12 cellular contexts compared by ENCODE assay signal in genomic region chr4:108110450-108110849, GRCh38. TPM values are rescaled to one million over a fixed set of nuclear protein-coding genes. Genes with fewer than 3 reads are reported as not detected.
A peak's percentile ranks its signal among the peaks of the same experiment; 100 is the strongest.
DNase-seq lines count a peak whose midpoint lies in the region; ATAC-seq and TF ChIP-seq lines count a peak whose summit lies in the region.
"Had no signal": no experiment of that assay in that cellular context is flagged by ENCODE, and none has a peak within 500 bp of the region (broad histone marks: within the 10 kb centered on the region; RNA-seq: fewer than 3 reads in every experiment).

No MANE protein-coding gene starts in this region.

- peaks cover 36% of the 10 kb centered on the region for H3K36me3 Mint-ChIP-seq in activated CD4-positive, alpha-beta memory T cell treated with anti-CD3 and anti-CD28 coated beads for 36 hours
- peaks cover 31% of the 10 kb centered on the region for H3K36me3 Mint-ChIP-seq in activated CD4-positive, alpha-beta memory T cell treated with anti-CD3 and anti-CD28 coated beads, Interleukin-2, amount 10 ng/mL, durations not matched to agents 7 days and 5 days (ENCODE audit: low read depth)
- H3K36me3 Mint-ChIP-seq in endodermal cell (ENCODE audit: low read depth) = no peaks in the 10 kb centered on the region

- no peak overlapping the region for H3K9ac ChIP-seq in endodermal cell (ENCODE audit: extremely low read depth, low read length, poor library complexity, severe bottlenecking)

- DNase-seq in activated CD4-positive, alpha-beta memory T cell treated with anti-CD3 and anti-CD28 coated beads for 36 hours = no peak
- no peak for DNase-seq in activated CD4-positive, alpha-beta memory T cell treated with anti-CD3 and anti-CD28 coated beads, Interleukin-2, amount 10 ng/mL, durations not matched to agents 7 days and 5 days
- peak; percentile 59 for DNase-seq in endodermal cell
- no peak for DNase-seq in NCI-H446 treated with DMSO at 0.1 percent for 48 hours (lab: John Stamatoyannopoulos, UW)
- DNase-seq: hippocampal formation; NCI-H2107; stimulated activated CD4-positive, alpha-beta T cell treated with anti-CD3 and anti-CD28 coated beads, Interleukin-1b, Interleukin-23, amount 100 ng/mL, for 48 hours had no signal

- no peaks in the 10 kb centered on the region for H3K9me3 Mint-ChIP-seq in activated CD4-positive, alpha-beta memory T cell treated with anti-CD3 and anti-CD28 coated beads for 36 hours
- no peaks in the 10 kb centered on the region for H3K9me3 Mint-ChIP-seq in activated CD4-positive, alpha-beta memory T cell treated with anti-CD3 and anti-CD28 coated beads, Interleukin-2, amount 10 ng/mL, durations not matched to agents 7 days and 5 days
- H3K9me3 Mint-ChIP-seq in endodermal cell = no peaks in the 10 kb centered on the region

- peaks cover 15% of the 10 kb centered on the region for H3K27me3 ChIP-seq in endodermal cell (ENCODE audit: control insufficient read depth, insufficient read depth, low read length, poor library complexity, severe bottlenecking)

- no peaks in the 10 kb centered on the region for H3K9me3 ChIP-seq in endodermal cell (ENCODE audit: control insufficient read depth, low read length)

- H3K4me3 ChIP-seq in endodermal cell (ENCODE audit: low read length) = no peak overlapping the region

- H3K4me3 Mint-ChIP-seq in activated CD4-positive, alpha-beta memory T cell treated with anti-CD3 and anti-CD28 coated beads for 36 hours = peak overlapping the region; percentile 9
- H3K4me3 Mint-ChIP-seq in activated CD4-positive, alpha-beta memory T cell treated with anti-CD3 and anti-CD28 coated beads, Interleukin-2, amount 10 ng/mL, durations not matched to agents 7 days and 5 days = no peak overlapping the region
- no peak overlapping the region for H3K4me3 Mint-ChIP-seq in endodermal cell

- no peaks in the 10 kb centered on the region for H3K36me3 ChIP-seq in endodermal cell (ENCODE audit: control insufficient read depth, insufficient read depth, low read length)

- H3K27ac Mint-ChIP-seq in activated CD4-positive, alpha-beta memory T cell treated with anti-CD3 and anti-CD28 coated beads for 36 hours = peak overlapping the region; percentile 68
- no peak overlapping the region for H3K27ac Mint-ChIP-seq in activated CD4-positive, alpha-beta memory T cell treated with anti-CD3 and anti-CD28 coated beads, Interleukin-2, amount 10 ng/mL, durations not matched to agents 7 days and 5 days
- no peak overlapping the region for H3K27ac Mint-ChIP-seq in endodermal cell

- ATAC-seq in GM19463 (IDR thresholded peaks at IDR 0.05; ENCODE audit: unreplicated experiment) (peak; percentile 4), HG03354 (IDR thresholded peaks at IDR 0.05; ENCODE audit: poor library complexity, severe bottlenecking, unreplicated experiment) (peak; percentile 8), HG03457 (IDR thresholded peaks at IDR 0.05; ENCODE audit: unreplicated experiment) (no peak), HG02759 (IDR thresholded peaks at IDR 0.05; ENCODE audit: unreplicated experiment) (no peak)
- ATAC-seq: left lobe of liver had no signal

- H3K27me3 Mint-ChIP-seq in activated CD4-positive, alpha-beta memory T cell treated with anti-CD3 and anti-CD28 coated beads for 36 hours = no peaks in the 10 kb centered on the region
- peaks cover 32% of the 10 kb centered on the region for H3K27me3 Mint-ChIP-seq in activated CD4-positive, alpha-beta memory T cell treated with anti-CD3 and anti-CD28 coated beads, Interleukin-2, amount 10 ng/mL, durations not matched to agents 7 days and 5 days
- peaks cover 40% of the 10 kb centered on the region for H3K27me3 Mint-ChIP-seq in endodermal cell (ENCODE audit: insufficient read depth)

- peaks cover 95% of the 10 kb centered on the region for H3K4me1 Mint-ChIP-seq in activated CD4-positive, alpha-beta memory T cell treated with anti-CD3 and anti-CD28 coated beads for 36 hours (ENCODE audit: low read depth)
- peaks cover 86% of the 10 kb centered on the region for H3K4me1 Mint-ChIP-seq in activated CD4-positive, alpha-beta memory T cell treated with anti-CD3 and anti-CD28 coated beads, Interleukin-2, amount 10 ng/mL, durations not matched to agents 7 days and 5 days
- peaks cover 61% of the 10 kb centered on the region for H3K4me1 Mint-ChIP-seq in endodermal cell

- no peak overlapping the region for H3K27ac ChIP-seq in endodermal cell (ENCODE audit: low read depth, low read length)

- H3K4me1 ChIP-seq in endodermal cell (ENCODE audit: control insufficient read depth, insufficient read depth, low read length) = peaks cover 16% of the 10 kb centered on the region

- WGBS in endodermal cell (ENCODE audit: insufficient coverage in 1 of 2, insufficient read length in 1 of 2), 2 experiments = 60% methylated on average over 5 of the region's 5 CpGs; no CpG with 5 or more reads in 1 of the 2 experiments

- CTCF ChIA-PET in activated CD4-positive, alpha-beta memory T cell treated with anti-CD3 and anti-CD28 coated beads for 36 hours (lab: Charles Lee) = no interaction called here
- CTCF ChIA-PET in activated CD4-positive, alpha-beta memory T cell treated with anti-CD3 and anti-CD28 coated beads, Interleukin-2, amount 10 ng/mL, durations not matched to agents 7 days and 5 days (lab: Charles Lee) = no interaction called here

- intact Hi-C loops in activated CD4-positive, alpha-beta memory T cell treated with anti-CD3 and anti-CD28 coated beads for 36 hours (cut with micrococcal nuclease) = loop anchor here (1.0 kb wide), 1 partner anchor 55 kb away; no protein-coding TSS in a partner anchor

- POLR2A ChIA-PET in activated CD4-positive, alpha-beta memory T cell treated with anti-CD3 and anti-CD28 coated beads for 36 hours (lab: Charles Lee) = interaction anchor here (0.7 to 2.3 kb wide), 3 partner anchors 10 to 40 kb away, joined by 3 to 8 read pairs (median 5); no protein-coding TSS in a partner anchor
- POLR2A ChIA-PET in activated CD4-positive, alpha-beta memory T cell treated with anti-CD3 and anti-CD28 coated beads, Interleukin-2, amount 10 ng/mL, durations not matched to agents 7 days and 5 days (lab: Charles Lee) = no interaction called here

- no peak for TF ChIP-seq CTCF in endodermal cell (conservative IDR thresholded peaks at IDR 0.05)

RNA-seq across cellular contexts. Expression of gene LEF1, which starts 58.3 kb away (rescaled TPM):
- 100 to 1,000 TPM; 111 to 122 TPM for total RNA-seq in activated CD4-positive, alpha-beta memory T cell treated with anti-CD3 and anti-CD28 coated beads for 36 hours
- 10 to 100 TPM; 67.4 to 68.2 TPM for total RNA-seq in activated CD4-positive, alpha-beta memory T cell treated with anti-CD3 and anti-CD28 coated beads, Interleukin-2, amount 10 ng/mL, durations not matched to agents 7 days and 5 days
- 1 to 10 TPM in 1 of 2 donors, under 1 TPM in 1; 0.95 to 1.6 TPM for total RNA-seq in endodermal cell
- 64.3 TPM for polyA plus RNA-seq in endodermal cell (2013, experiment 1 of 2)
- polyA plus RNA-seq in endodermal cell (2013, experiment 2 of 2) = 58.7 TPM

Comparison
In these comparisons a context has a peak if more than half of its experiments do, and no peak if none do; other contexts are left out.
1. ATAC-seq: peak in GM19463 (single experiment) and HG03354 (single experiment); none in HG03457 (single experiment) and HG02759 (single experiment).
2. RNA of gene LEF1, which starts 58.3 kb away (total RNA-seq): 111 to 122 TPM in activated CD4-positive, alpha-beta memory T cell treated with anti-CD3 and anti-CD28 coated beads for 36 hours and 67.4 to 68.2 TPM in activated CD4-positive, alpha-beta memory T cell treated with anti-CD3 and anti-CD28 coated beads, Interleukin-2, amount 10 ng/mL, durations not matched to agents 7 days and 5 days; 0.95 to 1.6 TPM in endodermal cell; every median in the first group is over 10 times any median in the second.